1 cellular context compared by ENCODE assay signal in genomic region chr5:175478384-175479124, GRCh38.
A peak's percentile ranks its signal among the peaks of the same experiment; 100 is the strongest.
TF ChIP-seq lines count a peak whose summit lies in the region.

SFXN1 (plus strand) TSS chr5:175478560; CDS start chr5:175492104, 13,544 bp downstream.

TF ChIP-seq in K562, 482 proteins besides CTCF, POLR2A, EP300 and RAD21 (continued from another document and continues in another):
- TF ChIP-seq ELK1 (CRISPR knock-in tag; IDR thresholded peaks at IDR 0.05) = no peak
- TF ChIP-seq, protein P1, sequence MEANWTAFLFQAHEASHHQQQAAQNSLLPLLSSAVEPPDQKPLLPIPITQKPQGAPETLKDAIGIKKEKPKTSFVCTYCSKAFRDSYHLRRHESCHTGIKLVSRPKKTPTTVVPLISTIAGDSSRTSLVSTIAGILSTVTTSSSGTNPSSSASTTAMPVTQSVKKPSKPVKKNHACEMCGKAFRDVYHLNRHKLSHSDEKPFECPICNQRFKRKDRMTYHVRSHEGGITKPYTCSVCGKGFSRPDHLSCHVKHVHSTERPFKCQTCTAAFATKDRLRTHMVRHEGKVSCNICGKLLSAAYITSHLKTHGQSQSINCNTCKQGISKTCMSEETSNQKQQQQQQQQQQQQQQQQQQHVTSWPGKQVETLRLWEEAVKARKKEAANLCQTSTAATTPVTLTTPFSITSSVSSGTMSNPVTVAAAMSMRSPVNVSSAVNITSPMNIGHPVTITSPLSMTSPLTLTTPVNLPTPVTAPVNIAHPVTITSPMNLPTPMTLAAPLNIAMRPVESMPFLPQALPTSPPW (CRISPR knock-in tag; IDR thresholded peaks at IDR 0.05) = peak; percentile 55
- no peak for TF ChIP-seq ILK (tag; IDR thresholded peaks at IDR 0.05; ENCODE audit: borderline replicate concordance, low read depth)
- no peak for TF ChIP-seq TFAM (CRISPR knock-in tag; conservative IDR thresholded peaks at IDR 0.05)
- peak; percentile 54; the same call in 1 of the 2 replicates for TF ChIP-seq SIN3B (IDR thresholded peaks at IDR 0.05; ENCODE audit: low read depth)
- no peak for TF ChIP-seq PRPF4 (IDR thresholded peaks at IDR 0.05; ENCODE audit: insufficient read depth, low read depth, low read length, poor library complexity, severe bottlenecking)
- TF ChIP-seq ARID2 (IDR thresholded peaks at IDR 0.05) = no peak
- TF ChIP-seq GABPA (tag; conservative IDR thresholded peaks at IDR 0.05; ENCODE audit: low read depth) = peak; percentile 80
- TF ChIP-seq ELF1 (tag; IDR thresholded peaks at IDR 0.05) = 0 out of 2 replicates have a peak, but pooled peaks have one; percentile 23
- TF ChIP-seq, protein P2, sequence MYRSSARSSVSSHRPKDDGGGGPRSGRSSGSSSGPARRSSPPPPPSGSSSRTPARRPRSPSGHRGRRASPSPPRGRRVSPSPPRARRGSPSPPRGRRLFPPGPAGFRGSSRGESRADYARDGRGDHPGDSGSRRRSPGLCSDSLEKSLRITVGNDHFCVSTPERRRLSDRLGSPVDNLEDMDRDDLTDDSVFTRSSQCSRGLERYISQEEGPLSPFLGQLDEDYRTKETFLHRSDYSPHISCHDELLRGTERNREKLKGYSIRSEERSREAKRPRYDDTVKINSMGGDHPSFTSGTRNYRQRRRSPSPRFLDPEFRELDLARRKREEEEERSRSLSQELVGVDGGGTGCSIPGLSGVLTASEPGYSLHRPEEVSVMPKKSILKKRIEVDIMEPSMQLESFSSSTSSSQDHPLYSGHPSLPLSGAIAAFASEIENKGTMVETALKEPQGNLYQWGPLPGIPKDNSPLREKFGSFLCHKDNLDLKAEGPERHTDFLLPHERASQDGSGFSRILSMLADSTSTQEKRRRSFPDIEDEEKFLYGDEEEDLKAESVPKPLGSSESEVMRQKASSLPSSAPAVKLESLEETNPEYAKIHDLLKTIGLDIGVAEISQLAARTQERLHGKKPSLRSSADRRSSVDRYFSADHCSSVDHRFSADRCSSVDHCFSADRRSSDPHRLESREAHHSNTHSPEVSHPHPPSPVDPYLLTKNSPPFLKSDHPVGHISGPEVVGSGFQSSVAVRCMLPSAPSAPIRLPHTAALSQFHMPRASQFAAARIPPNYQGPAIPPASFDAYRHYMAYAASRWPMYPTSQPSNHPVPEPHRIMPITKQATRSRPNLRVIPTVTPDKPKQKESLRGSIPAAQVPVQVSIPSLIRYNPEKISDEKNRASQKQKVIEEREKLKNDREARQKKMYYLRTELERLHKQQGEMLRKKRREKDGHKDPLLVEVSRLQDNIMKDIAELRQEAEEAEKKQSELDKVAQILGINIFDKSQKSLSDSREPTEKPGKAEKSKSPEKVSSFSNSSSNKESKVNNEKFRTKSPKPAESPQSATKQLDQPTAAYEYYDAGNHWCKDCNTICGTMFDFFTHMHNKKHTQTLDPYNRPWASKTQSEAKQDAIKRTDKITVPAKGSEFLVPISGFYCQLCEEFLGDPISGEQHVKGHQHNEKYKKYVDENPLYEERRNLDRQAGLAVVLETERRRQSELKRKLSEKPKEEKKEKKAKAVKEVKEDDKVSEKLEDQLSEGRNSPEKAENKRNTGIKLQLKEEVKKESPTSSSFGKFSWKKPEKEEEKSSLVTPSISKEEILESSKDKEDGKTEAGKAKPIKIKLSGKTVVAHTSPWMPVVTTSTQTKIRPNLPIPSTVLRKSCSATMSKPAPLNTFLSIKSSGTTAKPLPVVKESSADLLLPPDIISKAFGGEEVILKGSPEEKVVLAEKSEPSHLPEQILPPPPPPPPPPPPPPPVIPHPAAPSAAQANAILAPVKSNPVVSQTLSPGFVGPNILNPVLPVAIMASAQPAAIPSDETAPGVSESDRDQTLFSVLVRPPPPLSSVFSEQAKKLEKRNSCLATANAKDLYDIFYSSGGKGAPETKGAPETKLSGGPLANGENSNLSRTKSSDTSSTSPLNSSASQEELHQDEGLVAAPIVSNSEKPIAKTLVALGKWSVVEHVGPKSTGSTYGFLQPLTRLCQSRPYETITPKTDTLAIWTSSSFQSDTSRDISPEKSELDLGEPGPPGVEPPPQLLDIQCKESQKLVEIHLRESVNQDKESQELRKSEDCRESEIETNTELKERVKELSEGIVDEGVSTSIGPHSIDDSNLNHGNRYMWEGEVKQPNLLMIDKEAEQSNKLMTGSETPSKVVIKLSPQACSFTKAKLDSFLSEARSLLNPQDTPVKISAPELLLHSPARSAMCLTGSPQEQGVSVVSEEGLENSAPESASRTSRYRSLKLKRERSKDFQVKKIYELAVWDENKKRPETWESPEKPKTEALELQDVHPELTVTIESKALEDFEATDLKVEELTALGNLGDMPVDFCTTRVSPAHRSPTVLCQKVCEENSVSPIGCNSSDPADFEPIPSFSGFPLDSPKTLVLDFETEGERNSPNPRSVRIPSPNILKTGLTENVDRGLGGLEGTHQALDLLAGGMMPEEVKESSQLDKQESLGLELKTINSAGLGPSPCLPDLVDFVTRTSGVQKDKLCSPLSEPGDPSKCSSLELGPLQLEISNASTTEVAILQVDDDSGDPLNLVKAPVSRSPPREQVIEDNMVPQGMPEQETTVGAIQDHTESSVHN (IDR thresholded peaks at IDR 0.05; ENCODE audit: borderline replicate concordance in 1 of 2, low read depth in 1 of 2) = no peak
- TF ChIP-seq ZNF174 (CRISPR knock-in tag; IDR thresholded peaks at IDR 0.05) = no peak
- no peak for TF ChIP-seq KLF16 (IDR thresholded peaks at IDR 0.05)
- peak; percentile 88 to 96 (median 93) for TF ChIP-seq YY1 (IDR thresholded peaks at IDR 0.05; ENCODE audit: borderline replicate concordance in 1 of 3, control insufficient read depth in 1 of 3, extremely low read depth in 1 of 3, insufficient read depth in 3 of 3, insufficient read length in 1 of 3, insufficient replicate concordance in 2 of 3, low read depth in 1 of 3, low read length in 2 of 3)
- no peak for TF ChIP-seq ZNF398 (CRISPR knock-in tag; IDR thresholded peaks at IDR 0.05)
- TF ChIP-seq, protein P3, sequence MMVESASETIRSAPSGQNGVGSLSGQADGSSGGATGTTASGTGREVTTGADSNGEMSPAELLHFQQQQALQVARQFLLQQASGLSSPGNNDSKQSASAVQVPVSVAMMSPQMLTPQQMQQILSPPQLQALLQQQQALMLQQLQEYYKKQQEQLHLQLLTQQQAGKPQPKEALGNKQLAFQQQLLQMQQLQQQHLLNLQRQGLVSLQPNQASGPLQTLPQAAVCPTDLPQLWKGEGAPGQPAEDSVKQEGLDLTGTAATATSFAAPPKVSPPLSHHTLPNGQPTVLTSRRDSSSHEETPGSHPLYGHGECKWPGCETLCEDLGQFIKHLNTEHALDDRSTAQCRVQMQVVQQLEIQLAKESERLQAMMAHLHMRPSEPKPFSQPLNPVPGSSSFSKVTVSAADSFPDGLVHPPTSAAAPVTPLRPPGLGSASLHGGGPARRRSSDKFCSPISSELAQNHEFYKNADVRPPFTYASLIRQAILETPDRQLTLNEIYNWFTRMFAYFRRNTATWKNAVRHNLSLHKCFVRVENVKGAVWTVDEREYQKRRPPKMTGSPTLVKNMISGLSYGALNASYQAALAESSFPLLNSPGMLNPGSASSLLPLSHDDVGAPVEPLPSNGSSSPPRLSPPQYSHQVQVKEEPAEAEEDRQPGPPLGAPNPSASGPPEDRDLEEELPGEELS (CRISPR knock-in tag; IDR thresholded peaks at IDR 0.05; ENCODE audit: borderline replicate concordance) = no peak
- TF ChIP-seq KLF6 (CRISPR knock-in tag; IDR thresholded peaks at IDR 0.05; ENCODE audit: borderline replicate concordance) = no peak
- TF ChIP-seq ZBTB17 (CRISPR knock-in tag; IDR thresholded peaks at IDR 0.05) = 0 out of 2 replicates have a peak, but pooled peaks have one; percentile 45
- peak; percentile 92 for TF ChIP-seq RBFOX2 (IDR thresholded peaks at IDR 0.05; ENCODE audit: low read depth, low read length)
- no peak for TF ChIP-seq SRSF3 (IDR thresholded peaks at IDR 0.05; ENCODE audit: insufficient read depth, low read length)
- peak; percentile 80; the same call in 1 of the 2 replicates for TF ChIP-seq PHF8 (IDR thresholded peaks at IDR 0.05; ENCODE audit: borderline replicate concordance, low read length)
- peak in 1 of 3 experiments; percentile 85; a peak in 3 of 6 replicates for TF ChIP-seq ZBTB11 (CRISPR knock-in tag; IDR thresholded peaks at IDR 0.05)
- 0 out of 2 replicates have a peak, but pooled peaks have one; percentile 17 for TF ChIP-seq PRMT5 (CRISPR knock-in tag; IDR thresholded peaks at IDR 0.05)
- no peak for TF ChIP-seq ZBTB5 (IDR thresholded peaks at IDR 0.05)
- peak; percentile 43 for TF ChIP-seq FUS (optimal IDR thresholded peaks at IDR 0.05; ENCODE audit: low read depth, low read length)
- TF ChIP-seq, protein P4, sequence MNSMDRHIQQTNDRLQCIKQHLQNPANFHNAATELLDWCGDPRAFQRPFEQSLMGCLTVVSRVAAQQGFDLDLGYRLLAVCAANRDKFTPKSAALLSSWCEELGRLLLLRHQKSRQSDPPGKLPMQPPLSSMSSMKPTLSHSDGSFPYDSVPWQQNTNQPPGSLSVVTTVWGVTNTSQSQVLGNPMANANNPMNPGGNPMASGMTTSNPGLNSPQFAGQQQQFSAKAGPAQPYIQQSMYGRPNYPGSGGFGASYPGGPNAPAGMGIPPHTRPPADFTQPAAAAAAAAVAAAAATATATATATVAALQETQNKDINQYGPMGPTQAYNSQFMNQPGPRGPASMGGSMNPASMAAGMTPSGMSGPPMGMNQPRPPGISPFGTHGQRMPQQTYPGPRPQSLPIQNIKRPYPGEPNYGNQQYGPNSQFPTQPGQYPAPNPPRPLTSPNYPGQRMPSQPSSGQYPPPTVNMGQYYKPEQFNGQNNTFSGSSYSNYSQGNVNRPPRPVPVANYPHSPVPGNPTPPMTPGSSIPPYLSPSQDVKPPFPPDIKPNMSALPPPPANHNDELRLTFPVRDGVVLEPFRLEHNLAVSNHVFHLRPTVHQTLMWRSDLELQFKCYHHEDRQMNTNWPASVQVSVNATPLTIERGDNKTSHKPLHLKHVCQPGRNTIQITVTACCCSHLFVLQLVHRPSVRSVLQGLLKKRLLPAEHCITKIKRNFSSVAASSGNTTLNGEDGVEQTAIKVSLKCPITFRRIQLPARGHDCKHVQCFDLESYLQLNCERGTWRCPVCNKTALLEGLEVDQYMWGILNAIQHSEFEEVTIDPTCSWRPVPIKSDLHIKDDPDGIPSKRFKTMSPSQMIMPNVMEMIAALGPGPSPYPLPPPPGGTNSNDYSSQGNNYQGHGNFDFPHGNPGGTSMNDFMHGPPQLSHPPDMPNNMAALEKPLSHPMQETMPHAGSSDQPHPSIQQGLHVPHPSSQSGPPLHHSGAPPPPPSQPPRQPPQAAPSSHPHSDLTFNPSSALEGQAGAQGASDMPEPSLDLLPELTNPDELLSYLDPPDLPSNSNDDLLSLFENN (IDR thresholded peaks at IDR 0.05; ENCODE audit: low read depth in 2 of 2, low read length in 2 of 2) = no peak
